Comparison of ENCODE assay signal across 8 cellular contexts in the genomic region with DNA sequence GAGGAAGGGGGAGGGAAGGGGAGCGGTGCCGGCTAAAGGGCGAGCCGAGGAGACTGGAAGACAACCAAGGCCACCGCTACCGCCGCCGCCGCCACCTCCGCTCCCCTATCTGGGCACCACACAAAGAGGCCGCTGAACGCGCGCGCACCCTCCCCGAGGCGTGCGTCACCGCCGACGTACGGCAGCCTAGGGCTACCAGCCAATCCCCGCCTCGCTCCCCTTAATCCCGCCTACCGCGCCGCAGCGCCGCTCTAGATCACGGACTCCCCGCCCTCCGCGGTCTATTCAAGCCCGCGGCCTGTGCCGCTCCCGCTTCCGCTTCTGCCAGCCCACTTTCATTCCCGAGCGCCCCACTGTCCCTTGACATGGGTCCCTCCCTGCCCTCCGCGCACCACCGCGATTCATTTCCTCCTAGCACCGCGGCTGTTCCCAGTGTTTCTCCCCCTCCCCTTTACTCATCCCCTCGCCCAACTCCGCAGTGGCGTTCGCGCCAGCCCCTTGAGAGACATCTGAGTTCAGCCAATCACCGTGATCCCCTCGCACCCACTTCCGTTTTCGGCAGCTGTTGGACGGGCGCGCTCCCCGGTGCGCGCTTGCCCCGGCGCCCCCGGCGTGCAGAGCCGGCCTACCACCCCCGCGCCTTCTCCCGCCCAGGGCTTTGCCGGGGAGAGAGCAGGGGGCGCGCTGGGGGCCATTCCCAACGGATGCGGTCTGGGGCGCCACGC. TPM values are rescaled to one million over a fixed set of nuclear protein-coding genes. Genes with fewer than 3 reads are reported as not detected.
DNase-seq lines count a peak whose midpoint lies in the region; ATAC-seq and TF ChIP-seq lines count a peak whose summit lies in the region.

A gene (minus strand): TSS at position 128 of the 725 bp plus-strand sequence. CDS start 297 bp downstream, outside the sequence.

- under 1% methylated on average over 41 of the region's 77 CpGs for WGBS in SK-N-SH (ENCODE audit: low lambda C conversion rate)
- whole genome bisulfite sequencing in testis, 2 donors, result 0 to 1% methylated on average over 38 to 77 of the region's 77 CpGs

- peak; percentile 97 to 99 for TF ChIP-seq EP300 in SK-N-SH (IDR thresholded peaks at IDR 0.05; ENCODE audit: borderline replicate concordance in 1 of 2, low read depth in 1 of 2, low read length in 1 of 2)

- H3K27ac ChIP-seq in SK-N-SH (ENCODE audit: low read depth in 2 of 2, low read length in 1 of 2), result peak within 1 kb of the TSS; percentile 97
- peak within 1 kb of the TSS; percentile 100 for H3K27ac ChIP-seq in testis

- H4K20me1 ChIP-seq in SK-N-SH (ENCODE audit: insufficient read depth), result peaks cover 43% of the 10 kb centered on the region

- CTCF ChIA-PET in SK-N-SH (lab: Yijun Ruan, JAX), result interaction anchor here (0.7 to 4.4 kb wide), 7 partner anchors 13 to 139 kb away, joined by 3 to 18 read pairs (median 7); no protein-coding TSS in a partner anchor

- TF ChIP-seq POLR2A in testis (IDR thresholded peaks at IDR 0.05), result peak; percentile 97

- no peak for TF ChIP-seq RAD21 in SK-N-SH (IDR thresholded peaks at IDR 0.05; ENCODE audit: low read length)

- peaks cover 8% of the 10 kb centered on the region for H3F3A ChIP-seq in SK-N-SH (replicated peaks; ENCODE audit: insufficient read depth)

- H3K9me3 ChIP-seq in SK-N-SH, result no peaks in the 10 kb centered on the region
- no peaks in the 10 kb centered on the region for H3K9me3 ChIP-seq in testis

- peak within 1 kb of the TSS; percentile 99 for H3K9ac ChIP-seq in SK-N-SH

- H3K4me3 ChIP-seq in GM06990 (replicated peaks; ENCODE audit: low read depth, low read length) (peak within 1 kb of the TSS; percentile 74), SK-N-SH (ENCODE audit: low read depth in 2 of 2, low read length in 1 of 2) (peak within 1 kb of the TSS; percentile 93 to 94), testis (peak within 1 kb of the TSS; percentile 93 to 96)

- no peaks in the 10 kb centered on the region for H3K9me2 ChIP-seq in SK-N-SH

- ATAC-seq in HG02571 (IDR thresholded peaks at IDR 0.05; ENCODE audit: unreplicated experiment) (peak; percentile 83), omental fat pad (ENCODE audit: low FRiP score) (peak; percentile 97)

- DNase-seq in GM06990 (ENCODE audit: extremely low read depth, insufficient read length), result peak; percentile 99
- DNase-seq in NCI-H1048 (lab: John Stamatoyannopoulos, UW), result peak; percentile 91
- DNase-seq in SK-N-SH, result peak; percentile 97
- peak; percentile 98 for DNase-seq in activated naive CD4-positive, alpha-beta T cell treated with anti-CD3 and anti-CD28 coated beads, Interleukin-2, amount 50 U/mL, for 16 hours
- peak; percentile 89 for DNase-seq in glomerular endothelial cell (ENCODE audit: extremely low read depth, low read depth, low spot score)
- DNase-seq in omental fat pad (ENCODE audit: low spot score), result peak; percentile 89
- peak; percentile 98 for DNase-seq in testis

- TF ChIP-seq CTCF in GM06990 (IDR thresholded peaks at IDR 0.05; ENCODE audit: insufficient read depth, low read length, poor library complexity, severe bottlenecking) (no peak), SK-N-SH (IDR thresholded peaks at IDR 0.05) (no peak), omental fat pad (IDR thresholded peaks at IDR 0.05) (no peak), testis (IDR thresholded peaks at IDR 0.05) (peak in 2 of 3 experiments; percentile 6 to 8)

- peak within 1 kb of the TSS; percentile 90 for H2AFZ ChIP-seq in SK-N-SH (ENCODE audit: low read depth)

- peaks cover 47% of the 10 kb centered on the region for H3K79me2 ChIP-seq in SK-N-SH (ENCODE audit: insufficient read depth)

- H3K4me2 ChIP-seq in SK-N-SH, result peak within 1 kb of the TSS; percentile 96

- peaks cover 0 to 6% of the 10 kb centered on the region in 2 experiments; a peak in 2 of 4 replicates for H3K4me1 ChIP-seq in SK-N-SH (ENCODE audit: control insufficient read depth in 1 of 2, insufficient read depth in 2 of 2, low read depth in 1 of 2, low read length in 1 of 2)
- H3K4me1 ChIP-seq in testis, result peaks cover 12% of the 10 kb centered on the region

- H3K36me3 ChIP-seq in GM06990 (ENCODE audit: control insufficient read depth, insufficient read depth, low read length), result no peaks in the 10 kb centered on the region; the same call in 1 of the 2 replicates
- peaks cover 25 to 30% of the 10 kb centered on the region in 2 experiments for H3K36me3 ChIP-seq in SK-N-SH (replicated peaks in 1 of 2; ENCODE audit: control insufficient read depth in 1 of 2, insufficient read depth in 2 of 2, low read length in 1 of 2)
- no peaks in the 10 kb centered on the region for H3K36me3 ChIP-seq in testis (ENCODE audit: low read depth, missing control alignments)

- POLR2A ChIA-PET in SK-N-SH (lab: Yijun Ruan, JAX), result interaction anchor here (0.7 to 1.8 kb wide), 8 partner anchors 12 to 156 kb away, joined by 3 to 7 read pairs (median 4); a partner anchor contains a TSS

- no peaks in the 10 kb centered on the region for H3K27me3 ChIP-seq in GM06990 (replicated peaks; ENCODE audit: control insufficient read depth, insufficient read depth, low read length)
- H3K27me3 ChIP-seq in SK-N-SH (ENCODE audit: insufficient read depth), result no peaks in the 10 kb centered on the region
- no peaks in the 10 kb centered on the region for H3K27me3 ChIP-seq in testis

- intact Hi-C loops in testis (cut with DNase I; ENCODE audit: low total_unique reads), result no loop called here

TF ChIP-seq in SK-N-SH, 30 proteins besides CTCF, POLR2A, EP300 and RAD21 (continues in another document):
- TF ChIP-seq POLR2AphosphoS5 (IDR thresholded peaks at IDR 0.05; ENCODE audit: low read depth, low read length) (peak; percentile 94), FOXM1 (IDR thresholded peaks at IDR 0.05; ENCODE audit: low read depth) (no peak), TAF1 (IDR thresholded peaks at IDR 0.05; ENCODE audit: borderline replicate concordance, low read depth, low read length) (peak; percentile 99), ELF1 (IDR thresholded peaks at IDR 0.05) (peak; percentile 78), SIN3A (IDR thresholded peaks at IDR 0.05; ENCODE audit: borderline replicate concordance, low read depth, low read length) (0 out of 2 replicates have a peak, but pooled peaks have one; percentile 29), RCOR1 (IDR thresholded peaks at IDR 0.05; ENCODE audit: low read length) (no peak), GATA2 (CRISPR knock-in tag; IDR thresholded peaks at IDR 0.05) (no peak), MXI1 (IDR thresholded peaks at IDR 0.05; ENCODE audit: low read depth, low read length) (peak; percentile 33), JUND (IDR thresholded peaks at IDR 0.05) (0 out of 2 replicates have a peak, but pooled peaks have one; percentile 23)
- TF ChIP-seq, protein P1, sequence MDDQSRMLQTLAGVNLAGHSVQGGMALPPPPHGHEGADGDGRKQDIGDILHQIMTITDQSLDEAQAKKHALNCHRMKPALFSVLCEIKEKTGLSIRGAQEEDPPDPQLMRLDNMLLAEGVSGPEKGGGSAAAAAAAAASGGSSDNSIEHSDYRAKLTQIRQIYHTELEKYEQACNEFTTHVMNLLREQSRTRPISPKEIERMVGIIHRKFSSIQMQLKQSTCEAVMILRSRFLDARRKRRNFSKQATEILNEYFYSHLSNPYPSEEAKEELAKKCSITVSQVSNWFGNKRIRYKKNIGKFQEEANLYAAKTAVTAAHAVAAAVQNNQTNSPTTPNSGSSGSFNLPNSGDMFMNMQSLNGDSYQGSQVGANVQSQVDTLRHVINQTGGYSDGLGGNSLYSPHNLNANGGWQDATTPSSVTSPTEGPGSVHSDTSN (IDR thresholded peaks at IDR 0.05), result peak; percentile 98
- TF ChIP-seq, protein P2, sequence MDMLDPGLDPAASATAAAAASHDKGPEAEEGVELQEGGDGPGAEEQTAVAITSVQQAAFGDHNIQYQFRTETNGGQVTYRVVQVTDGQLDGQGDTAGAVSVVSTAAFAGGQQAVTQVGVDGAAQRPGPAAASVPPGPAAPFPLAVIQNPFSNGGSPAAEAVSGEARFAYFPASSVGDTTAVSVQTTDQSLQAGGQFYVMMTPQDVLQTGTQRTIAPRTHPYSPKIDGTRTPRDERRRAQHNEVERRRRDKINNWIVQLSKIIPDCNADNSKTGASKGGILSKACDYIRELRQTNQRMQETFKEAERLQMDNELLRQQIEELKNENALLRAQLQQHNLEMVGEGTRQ (IDR thresholded peaks at IDR 0.05; ENCODE audit: borderline replicate concordance, low read depth, low read length), result no peak
- TF ChIP-seq, protein P3, sequence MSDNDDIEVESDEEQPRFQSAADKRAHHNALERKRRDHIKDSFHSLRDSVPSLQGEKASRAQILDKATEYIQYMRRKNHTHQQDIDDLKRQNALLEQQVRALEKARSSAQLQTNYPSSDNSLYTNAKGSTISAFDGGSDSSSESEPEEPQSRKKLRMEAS (IDR thresholded peaks at IDR 0.05; ENCODE audit: low read depth), result no peak; the same call in 1 of the 2 replicates
- TF ChIP-seq, protein P4, sequence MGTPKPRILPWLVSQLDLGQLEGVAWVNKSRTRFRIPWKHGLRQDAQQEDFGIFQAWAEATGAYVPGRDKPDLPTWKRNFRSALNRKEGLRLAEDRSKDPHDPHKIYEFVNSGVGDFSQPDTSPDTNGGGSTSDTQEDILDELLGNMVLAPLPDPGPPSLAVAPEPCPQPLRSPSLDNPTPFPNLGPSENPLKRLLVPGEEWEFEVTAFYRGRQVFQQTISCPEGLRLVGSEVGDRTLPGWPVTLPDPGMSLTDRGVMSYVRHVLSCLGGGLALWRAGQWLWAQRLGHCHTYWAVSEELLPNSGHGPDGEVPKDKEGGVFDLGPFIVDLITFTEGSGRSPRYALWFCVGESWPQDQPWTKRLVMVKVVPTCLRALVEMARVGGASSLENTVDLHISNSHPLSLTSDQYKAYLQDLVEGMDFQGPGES (IDR thresholded peaks at IDR 0.05; ENCODE audit: low read depth, low read length), result no peak; the same call in 1 of the 2 replicates

RNA-seq across cellular contexts. Expression of the gene that starts here (rescaled TPM):
- polyA plus RNA-seq in SK-N-SH (2012; rRNA removed), result 19.2 and 24.9 TPM in 2 replicates
- polyA plus RNA-seq in SK-N-SH (2012; cell fraction: cytosol; rRNA removed), result 18.5 and 21.0 TPM in 2 replicates
- 12.0 TPM in 2 replicates for polyA plus RNA-seq in SK-N-SH (2012; cell fraction: nucleus; rRNA removed)
- total RNA-seq in glomerular endothelial cell, result 10.2 and 15.0 TPM in 2 replicates
- 10 to 100 TPM in 3 of 4 donors, 1 to 10 TPM in 1; 9.7 to 16.9 (median 12.8) TPM for total RNA-seq in omental fat pad
- total RNA-seq in testis, result 10 to 100 TPM; 22.7 to 22.8 TPM
- 34.0 TPM for polyA plus RNA-seq in testis (ENCODE audit: insufficient read depth, low read depth, low replicate concordance)

Comparison
In these comparisons a context has a peak if more than half of its experiments do, and no peak if none do; other contexts are left out.
1. Peak in every context shown above with its lines: DNase-seq, ATAC-seq, H3K4me3 ChIP-seq and H3K27ac ChIP-seq.
2. CTCF ChIP-seq: peak in testis (2 of 3); none in GM06990 (single experiment), SK-N-SH (single experiment) and omental fat pad (0 of 3).